In the genomic region with DNA sequence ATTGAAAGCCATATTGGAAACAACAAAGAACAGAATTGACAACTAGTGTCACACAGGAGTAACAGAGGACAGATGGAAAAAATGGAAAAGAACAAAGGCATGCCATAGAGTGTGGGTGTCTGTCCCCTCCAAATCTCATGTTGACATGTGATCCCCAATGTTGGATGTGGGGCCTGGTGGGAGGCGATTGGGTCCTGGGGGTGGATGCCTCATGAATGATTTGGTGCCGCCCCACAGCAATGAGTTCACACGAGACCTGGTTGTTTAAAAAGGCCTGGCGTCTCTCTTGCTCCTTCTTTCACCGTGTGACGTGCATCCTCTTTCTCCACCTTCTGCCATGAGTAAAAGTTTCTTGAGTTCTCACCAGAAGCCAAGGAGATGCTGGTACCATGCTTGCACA, we compare ENCODE assay signal across 21 cellular contexts.
A peak's percentile ranks its signal among the peaks of the same experiment; 100 is the strongest.
DNase-seq lines count a peak whose midpoint lies in the region; ATAC-seq, FAIRE-seq and TF ChIP-seq lines count a peak whose summit lies in the region.
"Had no signal": no experiment of that assay in that cellular context is flagged by ENCODE, and none has a peak within 500 bp of the region (broad histone marks: within the 10 kb centered on the region; RNA-seq: fewer than 3 reads in every experiment).

No MANE protein-coding gene starts in this region.

- H3K9me3 ChIP-seq in endodermal cell (ENCODE audit: control insufficient read depth, low read length) = no peaks in the 10 kb centered on the region
- H3K9me3 ChIP-seq: A549, HAP-1 had no signal

- H3K4me3 Mint-ChIP-seq in endodermal cell = no peak overlapping the region
- H3K4me3 Mint-ChIP-seq: CD4-positive, alpha-beta memory T cell; HFFc6 had no signal

- H3K9me3 Mint-ChIP-seq in endodermal cell = no peaks in the 10 kb centered on the region
- H3K9me3 Mint-ChIP-seq: CD4-positive, alpha-beta memory T cell; HFFc6 had no signal

- no peaks in the 10 kb centered on the region for H3K36me3 ChIP-seq in endodermal cell (ENCODE audit: control insufficient read depth, insufficient read depth, low read length)
- H3K36me3 ChIP-seq: HAP-1 had no signal

- DNase-seq in GM12892 (ENCODE audit: insufficient read length) (no peak), endodermal cell (peak; percentile 13), left lobe of liver (ENCODE audit: low spot score) (peak; percentile 14), cortex of kidney (lab: John Stamatoyannopoulos, UW) (no peak), AG08396 (ENCODE audit: low spot score) (no peak)
- DNase-seq: 8988T; ACHN; C1 segment of cervical spinal cord; Calu3; CD4-positive, alpha-beta memory T cell; COR-L47; DMS53; DMS79 treated with DMSO at 0.1 percent for 48 hours; GF-D8; GOT3; HFFc6 had no signal

- H3K9ac ChIP-seq in endodermal cell (ENCODE audit: extremely low read depth, low read length, poor library complexity, severe bottlenecking) = no peak overlapping the region

- H3K27ac Mint-ChIP-seq in endodermal cell = no peak overlapping the region
- H3K27ac Mint-ChIP-seq: CD4-positive, alpha-beta memory T cell; HFFc6 had no signal

- no peak overlapping the region for H3K4me3 ChIP-seq in endodermal cell (ENCODE audit: low read length)
- H3K4me3 ChIP-seq: A549, HAP-1 had no signal

- no peaks in the 10 kb centered on the region for H3K36me3 Mint-ChIP-seq in endodermal cell (ENCODE audit: low read depth)
- H3K36me3 Mint-ChIP-seq: CD4-positive, alpha-beta memory T cell had no signal

- 86 to 90% methylated on average over 5 to 6 of the region's 6 CpGs for WGBS in endodermal cell (ENCODE audit: insufficient coverage in 1 of 2, insufficient read length in 1 of 2), 2 experiments

- ATAC-seq in left lobe of liver (no peak), HG02623 (IDR thresholded peaks at IDR 0.05; ENCODE audit: unreplicated experiment) (no peak)
- ATAC-seq: A549 had no signal

- no peak overlapping the region for H3K27ac ChIP-seq in endodermal cell (ENCODE audit: low read depth, low read length)
- H3K27ac ChIP-seq: A549 had no signal

- H3K4me1 ChIP-seq in endodermal cell (ENCODE audit: control insufficient read depth, insufficient read depth, low read length) = no peaks in the 10 kb centered on the region
- H3K4me1 ChIP-seq: A549, HAP-1 had no signal

- peaks cover 38% of the 10 kb centered on the region for H3K27me3 Mint-ChIP-seq in endodermal cell (ENCODE audit: insufficient read depth)

- TF ChIP-seq POLR2A in GM12892 (IDR thresholded peaks at IDR 0.05; ENCODE audit: low read depth, low read length) = no peak

- FAIRE-seq in GM12892 (lab: Jason Lieb, UNC) = peak; percentile 27
- FAIRE-seq: A549, GM12891, H54 had no signal

- TF ChIP-seq CTCF in endodermal cell (conservative IDR thresholded peaks at IDR 0.05) = no peak

- no peaks in the 10 kb centered on the region for H3K4me1 Mint-ChIP-seq in endodermal cell

- peaks cover 39% of the 10 kb centered on the region for H3K27me3 ChIP-seq in endodermal cell (ENCODE audit: control insufficient read depth, insufficient read depth, low read length, poor library complexity, severe bottlenecking)

Comparison
In these comparisons a context has a peak if more than half of its experiments do, and no peak if none do; other contexts are left out.
1. DNase-seq: peak in endodermal cell (single experiment) and left lobe of liver (single experiment); none in GM12892 (single experiment), cortex of kidney (single experiment) and AG08396 (single experiment).